Comparison of ENCODE assay signal across 8 cellular contexts in the genomic region with DNA sequence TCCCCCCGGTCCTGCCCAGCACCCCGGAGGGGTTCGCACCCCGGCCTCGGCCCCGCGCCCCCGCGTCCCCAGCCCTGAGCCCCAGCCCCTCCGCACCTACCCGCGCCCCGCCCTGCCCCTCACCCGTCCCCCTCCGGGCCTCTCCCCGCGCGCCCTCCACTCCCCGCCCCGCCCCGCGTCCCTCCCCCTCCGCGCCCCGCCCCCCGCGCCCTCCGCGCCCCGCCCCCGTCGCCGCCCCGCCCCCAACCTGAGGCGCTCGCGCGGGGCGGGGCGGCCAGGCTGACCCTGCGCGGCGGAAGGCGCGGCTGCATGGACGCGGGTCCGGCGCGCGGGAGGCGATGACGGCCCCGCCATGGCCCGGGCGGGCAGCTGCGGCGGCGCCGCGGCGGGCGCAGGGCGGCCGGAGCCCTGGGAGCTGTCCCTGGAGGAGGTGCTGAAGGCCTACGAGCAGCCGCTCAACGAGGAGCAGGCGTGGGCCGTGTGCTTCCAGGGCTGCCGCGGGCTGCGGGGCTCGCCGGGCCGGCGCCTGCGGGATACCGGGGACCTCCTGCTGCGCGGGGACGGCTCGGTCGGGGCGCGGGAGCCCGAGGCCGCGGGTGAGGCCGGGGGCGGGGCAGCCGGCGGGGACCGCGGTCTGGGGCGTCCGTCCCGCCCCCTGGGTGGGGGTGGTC. TPM values are rescaled to one million over a fixed set of nuclear protein-coding genes. Genes with fewer than 3 reads are reported as not detected.
A peak's percentile ranks its signal among the peaks of the same experiment; 100 is the strongest.
DNase-seq lines count a peak whose midpoint lies in the region; ATAC-seq and TF ChIP-seq lines count a peak whose summit lies in the region.

A gene with protein sequence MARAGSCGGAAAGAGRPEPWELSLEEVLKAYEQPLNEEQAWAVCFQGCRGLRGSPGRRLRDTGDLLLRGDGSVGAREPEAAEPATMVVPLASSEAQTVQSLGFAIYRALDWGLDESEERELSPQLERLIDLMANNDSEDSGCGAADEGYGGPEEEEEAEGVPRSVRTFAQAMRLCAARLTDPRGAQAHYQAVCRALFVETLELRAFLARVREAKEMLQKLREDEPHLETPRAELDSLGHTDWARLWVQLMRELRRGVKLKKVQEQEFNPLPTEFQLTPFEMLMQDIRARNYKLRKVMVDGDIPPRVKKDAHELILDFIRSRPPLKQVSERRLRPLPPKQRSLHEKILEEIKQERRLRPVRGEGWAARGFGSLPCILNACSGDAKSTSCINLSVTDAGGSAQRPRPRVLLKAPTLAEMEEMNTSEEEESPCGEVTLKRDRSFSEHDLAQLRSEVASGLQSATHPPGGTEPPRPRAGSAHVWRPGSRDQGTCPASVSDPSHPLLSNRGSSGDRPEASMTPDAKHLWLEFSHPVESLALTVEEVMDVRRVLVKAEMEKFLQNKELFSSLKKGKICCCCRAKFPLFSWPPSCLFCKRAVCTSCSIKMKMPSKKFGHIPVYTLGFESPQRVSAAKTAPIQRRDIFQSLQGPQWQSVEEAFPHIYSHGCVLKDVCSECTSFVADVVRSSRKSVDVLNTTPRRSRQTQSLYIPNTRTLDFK (plus strand): TSS at position 277 of the 671 bp plus-strand sequence. CDS start 76 bp downstream, at position 353.

- POLR2A ChIA-PET in PC-9 (lab: Charles Lee; ENCODE audit: unreplicated experiment): interaction anchor here (1.0 kb wide), 1 partner anchor 45 kb away, joined by 29 read pairs; a partner anchor contains a TSS

- H3K4me1 ChIP-seq in GM23338 (ENCODE audit: insufficient read depth) (peaks cover 9% of the 10 kb centered on the region), PC-9 (replicated peaks; ENCODE audit: insufficient read depth) (peaks cover 26% of the 10 kb centered on the region)

- H4K20me1 ChIP-seq in GM23338 (replicated peaks; ENCODE audit: insufficient read depth) (peaks cover 3% of the 10 kb centered on the region; the same call in 1 of the 2 replicates), PC-9 (ENCODE audit: insufficient read depth) (no peaks in the 10 kb centered on the region)

- H3K27me3 Mint-ChIP-seq in GM23338 (ENCODE audit: insufficient read depth, low read depth, poor library complexity): peaks cover 14% of the 10 kb centered on the region
- peaks cover 11% of the 10 kb centered on the region for H3K27me3 Mint-ChIP-seq in activated T-helper 17 cell treated with anti-CD3 and anti-CD28 coated beads, Interleukin-2, amount 50 U/mL, for 72 hours
- peaks cover 12 to 34% (median 21%) of the 10 kb centered on the region in 3 donors for H3K27me3 Mint-ChIP-seq in naive B cell
- H3K27me3 Mint-ChIP-seq in stimulated activated naive B cell treated with anti-CD40 and anti-IgM and Interleukin-4, amounts not matched to agents 10 μg/mL and 1 μg/mL and 100 μg/mL, for 72 hours: peaks cover 32 to 56% of the 10 kb centered on the region in 2 donors

- peak; percentile 60 for DNase-seq in Ammon's horn (ENCODE audit: low spot score)
- peak; percentile 87 for DNase-seq in GM23338 (ENCODE audit: low spot score)
- DNase-seq in PC-9: peak; percentile 40 to 78
- peak; percentile 62 for DNase-seq in fibroblast of gingiva (ENCODE audit: low read depth)
- DNase-seq in naive B cell: peak; percentile 71
- peak; percentile 54 for DNase-seq in stimulated activated naive B cell treated with anti-CD40 and anti-IgM and Interleukin-4, amounts not matched to agents 10 μg/mL and 1 μg/mL and 100 μg/mL, for 72 hours

- H3K4me3 ChIP-seq in GM23338: peak within 1 kb of the TSS; percentile 82
- peak within 1 kb of the TSS; percentile 77 for H3K4me3 ChIP-seq in PC-9

- H3K27me3 ChIP-seq in GM23338 (ENCODE audit: insufficient read depth): no peaks in the 10 kb centered on the region
- H3K27me3 ChIP-seq in PC-9 (ENCODE audit: insufficient read depth, low read depth): no peaks in the 10 kb centered on the region

- H3K4me1 Mint-ChIP-seq in GM23338 (peaks cover 18% of the 10 kb centered on the region), naive B cell (peaks cover 0 to 8% (median 0%) of the 10 kb centered on the region in 3 donors)
- H3K4me1 Mint-ChIP-seq in activated T-helper 17 cell treated with anti-CD3 and anti-CD28 coated beads, Interleukin-2, amount 50 U/mL, for 72 hours: no peaks in the 10 kb centered on the region
- H3K4me1 Mint-ChIP-seq in stimulated activated naive B cell treated with anti-CD40 and anti-IgM and Interleukin-4, amounts not matched to agents 10 μg/mL and 1 μg/mL and 100 μg/mL, for 72 hours: peaks cover 0 to 6% of the 10 kb centered on the region in 2 donors

- H2AFZ ChIP-seq in GM23338 (peak within 1 kb of the TSS; percentile 93), PC-9 (peak within 1 kb of the TSS; percentile 48; the same call in 1 of the 2 replicates)

- CTCF ChIA-PET in PC-9 (lab: Charles Lee): no interaction called here

- H3F3A ChIP-seq in GM23338 (replicated peaks; ENCODE audit: low read depth): peaks cover 5% of the 10 kb centered on the region
- H3F3A ChIP-seq in PC-9 (ENCODE audit: insufficient read depth, low read depth): peaks cover 19% of the 10 kb centered on the region; the same call in 1 of the 2 replicates

- H3K36me3 ChIP-seq in GM23338 (ENCODE audit: insufficient read depth) (no peaks in the 10 kb centered on the region), PC-9 (ENCODE audit: low read depth) (no peaks in the 10 kb centered on the region)

- H3K9me2 ChIP-seq in GM23338 (ENCODE audit: insufficient read depth) (no peaks in the 10 kb centered on the region), PC-9 (ENCODE audit: insufficient read depth) (no peaks in the 10 kb centered on the region)

- TF ChIP-seq CTCF in GM23338 (conservative IDR thresholded peaks at IDR 0.05; ENCODE audit: low read depth in 2 of 2): no peak
- TF ChIP-seq CTCF in PC-9 (conservative IDR thresholded peaks at IDR 0.05): no peak

- no peaks in the 10 kb centered on the region for H3K9me3 ChIP-seq in PC-9 (ENCODE audit: insufficient read depth, low read depth)

- intact Hi-C loops in PC-9 (cut with micrococcal nuclease; ENCODE audit: unreplicated experiment): no loop called here

- H3K79me2 ChIP-seq in GM23338 (replicated peaks; ENCODE audit: insufficient read depth): no peaks in the 10 kb centered on the region
- H3K79me2 ChIP-seq in PC-9 (ENCODE audit: low read depth): no peaks in the 10 kb centered on the region

- no TSS peak for BruUV-seq in PC-9 (replicated peaks; lab: Mats Ljungman, UMichigan)

- H3K27ac ChIP-seq in GM23338 (ENCODE audit: low read depth): no peak within 1 kb of the TSS
- no peak within 1 kb of the TSS for H3K27ac ChIP-seq in PC-9

- H3K4me3 Mint-ChIP-seq in GM23338 (peak within 1 kb of the TSS; percentile 86), naive B cell (peak within 1 kb of the TSS in 7 of 8 donors; percentile 25 to 78 (median 56))
- peak within 1 kb of the TSS; percentile 42 for H3K4me3 Mint-ChIP-seq in activated T-helper 17 cell treated with anti-CD3 and anti-CD28 coated beads, Interleukin-2, amount 50 U/mL, for 72 hours
- peak within 1 kb of the TSS; percentile 41 to 60 for H3K4me3 Mint-ChIP-seq in stimulated activated naive B cell treated with anti-CD40 and anti-IgM and Interleukin-4, amounts not matched to agents 10 μg/mL and 1 μg/mL and 100 μg/mL, for 72 hours

- H3K36me3 Mint-ChIP-seq in GM23338 (ENCODE audit: low read depth) (no peaks in the 10 kb centered on the region; the same call in 2 of the 3 replicates), naive B cell (no peaks in the 10 kb centered on the region)
- H3K36me3 Mint-ChIP-seq in activated T-helper 17 cell treated with anti-CD3 and anti-CD28 coated beads, Interleukin-2, amount 50 U/mL, for 72 hours (ENCODE audit: low read depth): no peaks in the 10 kb centered on the region
- H3K36me3 Mint-ChIP-seq in stimulated activated naive B cell treated with anti-CD40 and anti-IgM and Interleukin-4, amounts not matched to agents 10 μg/mL and 1 μg/mL and 100 μg/mL, for 72 hours: peaks cover 0 to 9% of the 10 kb centered on the region in 2 donors

- H3K4me2 ChIP-seq in GM23338: peak within 1 kb of the TSS; percentile 95
- peak within 1 kb of the TSS; percentile 96 for H3K4me2 ChIP-seq in PC-9

- H3K27ac Mint-ChIP-seq in GM23338: no peak within 1 kb of the TSS; the same call in 1 of the 2 replicates
- H3K27ac Mint-ChIP-seq in activated T-helper 17 cell treated with anti-CD3 and anti-CD28 coated beads, Interleukin-2, amount 50 U/mL, for 72 hours: no peak within 1 kb of the TSS
- no peak within 1 kb of the TSS for H3K27ac Mint-ChIP-seq in naive B cell
- H3K27ac Mint-ChIP-seq in stimulated activated naive B cell treated with anti-CD40 and anti-IgM and Interleukin-4, amounts not matched to agents 10 μg/mL and 1 μg/mL and 100 μg/mL, for 72 hours: no peak within 1 kb of the TSS

- H3K9me3 Mint-ChIP-seq in GM23338: no peaks in the 10 kb centered on the region
- no peaks in the 10 kb centered on the region for H3K9me3 Mint-ChIP-seq in activated T-helper 17 cell treated with anti-CD3 and anti-CD28 coated beads, Interleukin-2, amount 50 U/mL, for 72 hours
- H3K9me3 Mint-ChIP-seq in naive B cell: no peaks in the 10 kb centered on the region
- no peaks in the 10 kb centered on the region for H3K9me3 Mint-ChIP-seq in stimulated activated naive B cell treated with anti-CD40 and anti-IgM and Interleukin-4, amounts not matched to agents 10 μg/mL and 1 μg/mL and 100 μg/mL, for 72 hours

- ATAC-seq in GM23338 (peak; percentile 68), naive B cell (ENCODE audit: low read depth in 2 of 2) (peak; percentile 91 to 93), GM19395 (IDR thresholded peaks at IDR 0.05; ENCODE audit: unreplicated experiment) (no peak)
- peak; percentile 93 for ATAC-seq in activated T-helper 17 cell treated with anti-CD3 and anti-CD28 coated beads, Interleukin-2, amount 50 U/mL, for 72 hours (replicated peaks)
- peak; percentile 90 to 93 for ATAC-seq in stimulated activated naive B cell treated with anti-CD40 and anti-IgM and Interleukin-4, amounts not matched to agents 10 μg/mL and 1 μg/mL and 100 μg/mL, for 72 hours (replicated peaks)

TF ChIP-seq in GM23338, 12 proteins besides CTCF, POLR2A, EP300 and RAD21 (continues in another document):
- TF ChIP-seq EZH2phosphoT487 (IDR thresholded peaks at IDR 0.05; ENCODE audit: unreplicated experiment): no peak

RNA-seq across cellular contexts. Expression of the gene that starts here (rescaled TPM):
- total RNA-seq in GM23338 (2014; rRNA removed; shearing (Covaris generic)): 10.1 and 15.2 TPM in 2 replicates
- polyA plus RNA-seq in GM23338 (2016; fragmentation: Nextera tagmentation; extraction: Ambion mirVana): 5.0 and 6.5 TPM in 2 replicates
- total RNA-seq in PC-9 (2021): 34.5 and 48.6 TPM in 2 replicates
- 1 to 10 TPM; 4.3 to 4.8 TPM for total RNA-seq in activated T-helper 17 cell treated with anti-CD3 and anti-CD28 coated beads, Interleukin-2, amount 50 U/mL, for 72 hours
- polyA plus RNA-seq in naive B cell (ENCODE audit: low read depth in 6 of 6): under 1 TPM in 3 of 6 donors, not detected in 3; 0.09 to 0.57 (median 0.20) TPM

Comparison
In these comparisons a context has a peak if more than half of its experiments do, and no peak if none do; other contexts are left out.
1. Peak in DNase-seq and ATAC-seq in naive B cell; RNA of the gene not detected or under 1 TPM.